Comparison of ENCODE assay signal across 26 cellular contexts in genomic region chr9:116350213-116350612, GRCh38.
DNase-seq lines count a peak whose midpoint lies in the region; ATAC-seq, FAIRE-seq and TF ChIP-seq lines count a peak whose summit lies in the region.
"Had no signal": no experiment of that assay in that cellular context is flagged by ENCODE, and none has a peak within 500 bp of the region (broad histone marks: within the 10 kb centered on the region; RNA-seq: fewer than 3 reads in every experiment).

No MANE protein-coding gene starts in this region.

- peak; percentile 56; the same call in 1 of the 3 replicates for ATAC-seq in K562

- BruUV-seq in MCF 10A (replicated peaks; lab: Mats Ljungman, UMichigan) (no TSS peak), K562 (replicated peaks; lab: Mats Ljungman, UMichigan) (no TSS peak)

- H3K27me3 ChIP-seq in K562 (ENCODE audit: control insufficient read depth in 2 of 2, insufficient read depth in 2 of 2, low read length in 2 of 2) = no peaks in the 10 kb centered on the region
- no peaks in the 10 kb centered on the region for H3K27me3 ChIP-seq in mesendoderm (ENCODE audit: insufficient read depth, low read length, poor library complexity)
- H3K27me3 ChIP-seq in small intestine (ENCODE audit: control insufficient read depth in 2 of 2, insufficient read depth in 2 of 2, low read length in 2 of 2) = no peaks in the 10 kb centered on the region
- H3K27me3 ChIP-seq: Peyer's patch, SJCRH30 had no signal

- no peak overlapping the region for H4K8ac ChIP-seq in mesendoderm (ENCODE audit: low read depth, low read length)

- no peak overlapping the region for H3K18ac ChIP-seq in mesendoderm (ENCODE audit: low read length)

- no peaks in the 10 kb centered on the region for H3K79me1 ChIP-seq in mesendoderm (ENCODE audit: low read length)

- FAIRE-seq in K562 (lab: Jason Lieb, UNC) (no peak), H54 (lab: Jason Lieb, UNC) (no peak), small intestine (lab: Jason Lieb, UNC) (no peak)

- H3K79me2 ChIP-seq in K562 (ENCODE audit: control insufficient read depth, insufficient read depth, low read length) = no peaks in the 10 kb centered on the region
- H3K79me2 ChIP-seq in mesendoderm (ENCODE audit: control insufficient read depth, insufficient read depth, low read length) = no peaks in the 10 kb centered on the region

- no peak overlapping the region for H2BK5ac ChIP-seq in mesendoderm (ENCODE audit: low read length)

- peaks cover 29% of the 10 kb centered on the region for H3K36me3 Mint-ChIP-seq in MCF 10A (ENCODE audit: insufficient read depth, unreplicated experiment)

- H2AFZ ChIP-seq in K562 (ENCODE audit: low read depth, low read length) = no peak overlapping the region

- no peak overlapping the region for H2AK5ac ChIP-seq in mesendoderm (ENCODE audit: low read length)

- in situ Hi-C loops in T47D (cut with HindIII; ENCODE audit: low pct_unique_long_range_greater_than_20kb, low sequenced_read_pairs) = no loop called here
- in situ Hi-C loops in K562 (cut with MboI) = no loop called here

- 0% methylated on average over 2 of the region's 2 CpGs for WGBS in K562 (ENCODE audit: insufficient coverage, low coverage, missing lambda C conversion rate)
- no CpG with 5 or more reads among the region's 2 CpGs for WGBS in mesendoderm (ENCODE audit: extremely low coverage, insufficient coverage, low lambda C conversion rate)
- 40 to 55% (median 49%) methylated on average over 2 of the region's 2 CpGs for WGBS in small intestine, 3 donors

- CTCF ChIA-PET in MCF 10A (lab: Yijun Ruan, JAX) (interaction anchor here (0.7 kb wide), 1 partner anchor 301 kb away, joined by 4 read pairs; no protein-coding TSS in a partner anchor), K562 (lab: Yijun Ruan, JAX; ENCODE audit: low intra/inter-chr PET ratio) (no interaction called here)

- TF ChIP-seq EP300 in K562 (IDR thresholded peaks at IDR 0.05; ENCODE audit: low read length) = no peak

- H3K9me1 ChIP-seq in K562 (ENCODE audit: control insufficient read depth, insufficient read depth, low read length) = no peaks in the 10 kb centered on the region

- H3K36me3 ChIP-seq in K562 (ENCODE audit: control insufficient read depth, insufficient read depth, low read length) = no peaks in the 10 kb centered on the region
- H3K36me3 ChIP-seq in mesendoderm (ENCODE audit: control insufficient read depth, insufficient read depth, low read length) = no peaks in the 10 kb centered on the region
- no peaks in the 10 kb centered on the region for H3K36me3 ChIP-seq in small intestine (ENCODE audit: control insufficient read depth in 2 of 2, insufficient read depth in 2 of 2, low read length in 2 of 2)
- H3K36me3 ChIP-seq: Peyer's patch, SJCRH30 had no signal

- H2BK120ac ChIP-seq in mesendoderm (ENCODE audit: low read depth, low read length) = no peak overlapping the region

- peaks cover 3% of the 10 kb centered on the region for H3K9me3 Mint-ChIP-seq in MCF 10A (ENCODE audit: unreplicated experiment)

- TF ChIP-seq CTCF in MCF 10A (IDR thresholded peaks at IDR 0.05; ENCODE audit: unreplicated experiment) = no peak
- TF ChIP-seq CTCF in K562 (IDR thresholded peaks at IDR 0.05 in 2 of 3, conservative IDR thresholded peaks at IDR 0.05 in 1 of 3; ENCODE audit: insufficient read depth in 2 of 3, low read depth in 1 of 3, low read length in 3 of 3) = no peak

- no peak overlapping the region for H3K27ac Mint-ChIP-seq in MCF 10A (ENCODE audit: low read depth, unreplicated experiment)

- no peaks in the 10 kb centered on the region for H3K4me1 Mint-ChIP-seq in MCF 10A (ENCODE audit: insufficient read depth, unreplicated experiment)
- H3K4me1 Mint-ChIP-seq: CD8-positive, alpha-beta memory T cell had no signal

- H3K9ac ChIP-seq in K562 (ENCODE audit: insufficient read depth in 1 of 2, low read depth in 2 of 2, low read length in 2 of 2) = no peak overlapping the region
- no peak overlapping the region for H3K9ac ChIP-seq in mesendoderm (ENCODE audit: low read length)

- intact Hi-C loops in MCF 10A (cut with micrococcal nuclease) (no loop called here), K562 (cut with micrococcal nuclease) (no loop called here)

- no peak overlapping the region for H3K56ac ChIP-seq in mesendoderm (ENCODE audit: low read length)

- POLR2A ChIA-PET in MCF 10A (lab: Yijun Ruan, JAX) = interaction anchor here (1.2 kb wide), 1 partner anchor 10 kb away, joined by 6 read pairs; no protein-coding TSS in a partner anchor
- POLR2A ChIA-PET in K562 (lab: Yijun Ruan, JAX) = no interaction called here

- no peak overlapping the region for H3K23ac ChIP-seq in mesendoderm (ENCODE audit: low read length)

- H3K4me2 ChIP-seq in K562 (ENCODE audit: insufficient read depth, low read length) (no peak overlapping the region), mesendoderm (ENCODE audit: low read length) (no peak overlapping the region)

- H3K4me3 ChIP-seq in K562 (no peak overlapping the region), mesendoderm (ENCODE audit: low read length) (no peak overlapping the region), small intestine (ENCODE audit: low read depth in 1 of 2, low read length in 2 of 2) (no peak overlapping the region)
- H3K4me3 ChIP-seq: Peyer's patch, SJCRH30 had no signal

- no peak overlapping the region for H4K5ac ChIP-seq in mesendoderm (ENCODE audit: low read length)

- H3K27ac ChIP-seq in K562 (ENCODE audit: extremely low read depth, low read depth, low read length) (no peak overlapping the region), mesendoderm (ENCODE audit: low read depth, low read length) (no peak overlapping the region), small intestine (ENCODE audit: low read depth in 1 of 2, low read length in 1 of 2) (no peak overlapping the region)
- H3K27ac ChIP-seq: HL-60, Peyer's patch, SJCRH30 had no signal

- H3K4me1 ChIP-seq in K562 (replicated peaks in 1 of 2; ENCODE audit: control insufficient read depth in 2 of 2, insufficient read depth in 2 of 2, low read length in 2 of 2) (peaks cover 5 to 16% of the 10 kb centered on the region in 2 experiments; a peak in 4 of 5 replicates), mesendoderm (ENCODE audit: control insufficient read depth, low read depth, low read length) (no peaks in the 10 kb centered on the region), small intestine (ENCODE audit: control insufficient read depth in 2 of 2, insufficient read depth in 1 of 2, low read depth in 1 of 2, low read length in 1 of 2) (no peaks in the 10 kb centered on the region)
- H3K4me1 ChIP-seq: Peyer's patch, SJCRH30 had no signal

- DNase-seq in T47D (ENCODE audit: low read depth in 1 of 2, low spot score in 1 of 2) = peak; percentile 25 to 47
- DNase-seq in MCF 10A (ENCODE audit: unreplicated experiment) = no peak
- DNase-seq in LHCN-M2 (ENCODE audit: low read depth) = peak; percentile 14
- no peak for DNase-seq in K562 (ENCODE audit: extremely low read depth in 1 of 4, low spot score in 3 of 4)
- DNase-seq in myocyte (ENCODE audit: low read depth) = peak; percentile 35
- DNase-seq in mesendoderm = no peak
- DNase-seq in H54 (ENCODE audit: insufficient read length, low spot score) = no peak
- no peak for DNase-seq in small intestine
- DNase-seq: 8988T; AML-193; C1 segment of cervical spinal cord; Calu3; CD8-positive, alpha-beta memory T cell; DMS153; GDM1; H7; Kasumi-1; NCI-H1092; NCI-H1436 treated with DMSO at 0.1 percent for 48 hours; NCI-H1930; NCI-H345; NCI-H524; NCI-H82; Peyer's patch had no signal

- H3K27me3 Mint-ChIP-seq in MCF 10A (ENCODE audit: insufficient read depth, unreplicated experiment) = no peaks in the 10 kb centered on the region

- TF ChIP-seq RAD21 in K562 (CRISPR knock-in tag; conservative IDR thresholded peaks at IDR 0.05 in 1 of 2, IDR thresholded peaks at IDR 0.05 in 1 of 2) = no peak

- TF ChIP-seq POLR2A in K562 (conservative IDR thresholded peaks at IDR 0.05) (no peak), H54 (IDR thresholded peaks at IDR 0.05; ENCODE audit: low read depth, low read length) (no peak)

- H3K9me3 ChIP-seq in K562 (replicated peaks; ENCODE audit: control insufficient read depth, insufficient read depth, low read depth, low read length) (no peaks in the 10 kb centered on the region), small intestine (ENCODE audit: control insufficient read depth, low read depth) (no peaks in the 10 kb centered on the region)
- H3K9me3 ChIP-seq: Peyer's patch, SJCRH30 had no signal

- H3K4me3 Mint-ChIP-seq in MCF 10A (ENCODE audit: unreplicated experiment) = no peak overlapping the region
- H3K4me3 Mint-ChIP-seq: CD8-positive, alpha-beta memory T cell had no signal

- no peaks in the 10 kb centered on the region for H4K20me1 ChIP-seq in K562 (replicated peaks; ENCODE audit: control insufficient read depth, insufficient read depth, low read length)

- H3K4ac ChIP-seq in mesendoderm (ENCODE audit: low read depth, low read length) = no peak overlapping the region

- H2BK15ac ChIP-seq in mesendoderm (replicated peaks; ENCODE audit: low read depth) = no peak overlapping the region

TF ChIP-seq in K562, 482 proteins besides CTCF, POLR2A, EP300 and RAD21 (continues in another document):
- TF ChIP-seq AFF1 (IDR thresholded peaks at IDR 0.05; ENCODE audit: low read depth in 1 of 2, partially characterized antibody in 2 of 2) (peak in 1 of 2 experiments; percentile 27), SNRNP70 (optimal IDR thresholded peaks at IDR 0.05; ENCODE audit: low read depth, low read length) (no peak), RFX7 (CRISPR knock-in tag; IDR thresholded peaks at IDR 0.05) (no peak)

Comparison
In these comparisons a context has a peak if more than half of its experiments do, and no peak if none do; other contexts are left out.
1. DNase-seq: peak in T47D (2 of 2), LHCN-M2 (single experiment) and myocyte (single experiment); none in MCF 10A (single experiment), K562 (0 of 4), mesendoderm (single experiment), H54 (single experiment) and small intestine (single experiment).